ENCODE assay signal across 10 cellular contexts in the genomic region with DNA sequence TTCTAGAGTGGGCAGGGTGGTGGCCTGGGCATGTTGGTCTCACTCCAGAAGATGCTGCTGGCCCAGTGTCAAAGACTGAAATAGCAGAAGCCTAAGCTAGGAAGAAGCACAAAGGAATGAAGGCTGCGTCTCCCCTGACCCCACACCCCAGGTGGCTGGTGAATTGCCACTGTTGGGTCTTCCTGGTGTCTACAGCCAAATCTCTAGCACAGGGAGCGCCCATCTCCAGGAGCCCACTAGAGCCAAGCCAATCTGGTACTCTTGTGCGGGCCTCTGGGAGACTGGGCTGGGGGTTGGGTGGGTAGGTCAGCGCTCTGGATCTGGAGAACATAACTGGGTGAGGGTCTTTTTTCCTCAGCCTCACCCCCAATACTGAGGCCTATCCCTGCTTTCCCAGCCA. TPM values are rescaled to one million over a fixed set of nuclear protein-coding genes. Genes with fewer than 3 reads are reported as not detected.
DNase-seq lines count a peak whose midpoint lies in the region; ATAC-seq and TF ChIP-seq lines count a peak whose summit lies in the region.
"Had no signal": no experiment of that assay in that cellular context is flagged by ENCODE, and none has a peak within 500 bp of the region (broad histone marks: within the 10 kb centered on the region; RNA-seq: fewer than 3 reads in every experiment).

No MANE protein-coding gene starts in this region.

- intact Hi-C loops in CD4-positive, alpha-beta memory T cell (cut with micrococcal nuclease), result no loop called here
- intact Hi-C loops in OCI-LY7 (cut with micrococcal nuclease; ENCODE audit: unreplicated experiment), result no loop called here
- intact Hi-C loops in ovary (cut with DNase I), result loop anchor here in 1 of 4 donors (10.0 kb wide), 1 partner anchor 62 kb away; a partner anchor contains a TSS

- H3K36me3 Mint-ChIP-seq in CD4-positive, alpha-beta memory T cell, result peaks cover 0 to 48% of the 10 kb centered on the region in 2 donors

- H3K9me3 ChIP-seq in CD4-positive, alpha-beta memory T cell (ENCODE audit: control insufficient read depth in 1 of 2, low read length in 2 of 2), result no peaks in the 10 kb centered on the region
- H3K9me3 ChIP-seq in OCI-LY7 (ENCODE audit: low read length) (no peaks in the 10 kb centered on the region), ovary (no peaks in the 10 kb centered on the region)

- H3K4me3 Mint-ChIP-seq in CD4-positive, alpha-beta memory T cell, result peak overlapping the region; percentile 80 to 97 (median 94)

- POLR2A ChIA-PET in CD4-positive, alpha-beta memory T cell (lab: Charles Lee; ENCODE audit: partially characterized antibody), result interaction anchor here (1.6 to 20.5 kb wide), 9 partner anchors 9 to 242 kb away, joined by 4 to 595 read pairs (median 27); a partner anchor contains a TSS
- POLR2A ChIA-PET in OCI-LY7 (lab: Charles Lee), result interaction anchor here (1.1 to 2.7 kb wide), 5 partner anchors 10 to 1173 kb away, joined by 4 to 28 read pairs (median 4); a partner anchor contains a TSS

- BruUV-seq in OCI-LY7 (replicated peaks; lab: Mats Ljungman, UMichigan), result no TSS peak

- no peak for TF ChIP-seq EP300 in ovary (IDR thresholded peaks at IDR 0.05)

- ATAC-seq in GM19395 (IDR thresholded peaks at IDR 0.05; ENCODE audit: unreplicated experiment), result no peak

- TF ChIP-seq CTCF in OCI-LY7 (conservative IDR thresholded peaks at IDR 0.05; ENCODE audit: low read length) (no peak), epithelial cell of esophagus (IDR thresholded peaks at IDR 0.05; ENCODE audit: insufficient read depth, low read depth, low read length, missing control alignments) (no peak), ovary (IDR thresholded peaks at IDR 0.05) (no peak), GM13976 (IDR thresholded peaks at IDR 0.05; ENCODE audit: borderline replicate concordance, control extremely low read depth, extremely low read depth, insufficient read depth, missing control alignments) (no peak)

- H3K4me2 ChIP-seq in OCI-LY7 (ENCODE audit: low read length), result peak overlapping the region; percentile 71

- CTCF ChIA-PET in CD4-positive, alpha-beta memory T cell (lab: Charles Lee; ENCODE audit: partially characterized antibody), result interaction anchor here (1.0 to 3.4 kb wide), 8 partner anchors 8 to 81 kb away, joined by 3 to 17 read pairs (median 4); a partner anchor contains a TSS
- CTCF ChIA-PET in OCI-LY7 (lab: Charles Lee; ENCODE audit: unreplicated experiment), result interaction anchor here (0.6 kb wide), 1 partner anchor 132 kb away, joined by 3 read pairs; no protein-coding TSS in a partner anchor

- in situ Hi-C loops in GM13976 (cut with MboI; ENCODE audit: low sequenced_read_pairs, unreplicated experiment), result no loop called here

- H3K27ac Mint-ChIP-seq in CD4-positive, alpha-beta memory T cell, result peak overlapping the region in 6 of 7 donors; percentile 78 to 94 (median 87)

- peaks cover 0 to 1% (median 0%) of the 10 kb centered on the region in 8 donors for H3K9me3 Mint-ChIP-seq in CD4-positive, alpha-beta memory T cell

- H3K79me2 ChIP-seq in OCI-LY7 (ENCODE audit: insufficient read depth, low read depth, low read length), result peaks cover 12% of the 10 kb centered on the region; the same call in 1 of the 2 replicates

- H3K27ac ChIP-seq in CD4-positive, alpha-beta memory T cell (ENCODE audit: low read depth, low read length), result peak overlapping the region; percentile 82
- H3K27ac ChIP-seq in OCI-LY7 (ENCODE audit: low read depth, low read length, poor library complexity, severe bottlenecking) (no peak overlapping the region), ovary (peak overlapping the region in 1 of 2 donors; percentile 34)

- no peaks in the 10 kb centered on the region for H3K9me2 ChIP-seq in OCI-LY7 (ENCODE audit: insufficient read depth, low read length)

- no peaks in the 10 kb centered on the region for H3K27me3 Mint-ChIP-seq in CD4-positive, alpha-beta memory T cell

- no peaks in the 10 kb centered on the region for H4K20me1 ChIP-seq in OCI-LY7 (ENCODE audit: insufficient read depth, low read length)

- peak in 1 of 5 donors; percentile 33 for DNase-seq in CD4-positive, alpha-beta memory T cell
- DNase-seq in OCI-LY7 (ENCODE audit: low spot score) (no peak), epithelial cell of esophagus (ENCODE audit: low read depth) (no peak), ovary (peak in 1 of 5 donors; percentile 28), NCI-H2029 (lab: John Stamatoyannopoulos, UW) (no peak), GM13976 (ENCODE audit: low spot score) (no peak), NCI-H1436 treated with DMSO at 0.1 percent for 48 hours (lab: John Stamatoyannopoulos, UW) (no peak)
- DNase-seq: erythroblast, NCI-H82 had no signal

- TF ChIP-seq POLR2A in ovary (IDR thresholded peaks at IDR 0.05), result no peak

- H3K27me3 ChIP-seq in CD4-positive, alpha-beta memory T cell (ENCODE audit: insufficient read depth, low read length), result no peaks in the 10 kb centered on the region
- H3K27me3 ChIP-seq in ovary, result no peaks in the 10 kb centered on the region

- no peak overlapping the region for H2AFZ ChIP-seq in OCI-LY7 (ENCODE audit: low read length)

- peak overlapping the region; percentile 73 to 91 for H3K4me3 ChIP-seq in CD4-positive, alpha-beta memory T cell (ENCODE audit: low read length in 2 of 2)
- H3K4me3 ChIP-seq in OCI-LY7 (ENCODE audit: low read depth, low read length, poor library complexity, severe bottlenecking) (peak overlapping the region; percentile 88), epithelial cell of esophagus (ENCODE audit: low read length) (peak overlapping the region; percentile 78), ovary (peak overlapping the region; percentile 84)

- 58 to 65% (median 65%) methylated on average over 4 of the region's 4 CpGs for WGBS in ovary, 3 donors

- H3K36me3 ChIP-seq in CD4-positive, alpha-beta memory T cell (ENCODE audit: insufficient read depth, low read length), result peaks cover 35% of the 10 kb centered on the region
- peaks cover 48% of the 10 kb centered on the region for H3K36me3 ChIP-seq in OCI-LY7 (ENCODE audit: insufficient read depth, low read length)
- H3K36me3 ChIP-seq in ovary, result no peaks in the 10 kb centered on the region

- H3K4me1 Mint-ChIP-seq in CD4-positive, alpha-beta memory T cell, result peaks cover 14 to 37% (median 23%) of the 10 kb centered on the region in 4 donors

- H3K4me1 ChIP-seq in CD4-positive, alpha-beta memory T cell (ENCODE audit: insufficient read depth, low read length), result peaks cover 24% of the 10 kb centered on the region
- H3K4me1 ChIP-seq in OCI-LY7 (ENCODE audit: insufficient read depth, low read length, poor library complexity, severe bottlenecking) (peaks cover 14% of the 10 kb centered on the region), ovary (ENCODE audit: insufficient read depth) (peaks cover 9% of the 10 kb centered on the region)

RNA-seq across cellular contexts. Expression of a gene that starts 0.9 kb away (rescaled TPM):
- 10 to 100 TPM; 25.3 to 30.0 TPM for total RNA-seq in CD4-positive, alpha-beta memory T cell
- polyA plus RNA-seq in CD4-positive, alpha-beta memory T cell, result 10 to 100 TPM; 45.1 to 45.9 TPM
- total RNA-seq in OCI-LY7 (2014; rRNA removed; shearing (Covaris generic)), result 24.5 and 26.9 TPM in 2 replicates
- total RNA-seq in OCI-LY7 (2022) (20.2 and 20.4 TPM in 2 replicates), ovary (10 to 100 TPM; 19.4 to 26.4 (median 21.3) TPM)
- polyA plus RNA-seq in ovary, result 10 to 100 TPM; 21.0 to 24.0 TPM

RNA-seq across cellular contexts. Expression of a gene that starts 4.6 kb away (rescaled TPM):
- total RNA-seq in CD4-positive, alpha-beta memory T cell, result 1 to 10 TPM; 3.7 to 4.0 TPM
- polyA plus RNA-seq in CD4-positive, alpha-beta memory T cell, result 10 to 100 TPM; 10.3 to 12.3 TPM
- total RNA-seq in OCI-LY7 (2014; rRNA removed; shearing (Covaris generic)), result 15.3 and 19.7 TPM in 2 replicates
- 7.6 and 7.7 TPM in 2 replicates for total RNA-seq in OCI-LY7 (2022)
- 10 to 100 TPM; 29.0 to 81.6 (median 41.2) TPM for total RNA-seq in ovary
- polyA plus RNA-seq in ovary, result 10 to 100 TPM; 10.9 to 56.3 TPM

RNA-seq across cellular contexts. Expression of a gene that starts 13.5 kb away (rescaled TPM):
- total RNA-seq in CD4-positive, alpha-beta memory T cell, result 10 to 100 TPM; 81.9 to 86.9 TPM
- 10 to 100 TPM; 37.5 to 62.3 TPM for polyA plus RNA-seq in CD4-positive, alpha-beta memory T cell
- 35.8 and 36.0 TPM in 2 replicates for total RNA-seq in OCI-LY7 (2014; rRNA removed; shearing (Covaris generic))
- total RNA-seq in OCI-LY7 (2022) (33.0 and 33.9 TPM in 2 replicates), ovary (10 to 100 TPM; 16.2 to 32.6 (median 25.5) TPM)
- 10 to 100 TPM; 12.5 to 27.4 TPM for polyA plus RNA-seq in ovary

RNA-seq across cellular contexts. Expression of a gene that starts 18.4 kb away (rescaled TPM):
- total RNA-seq in CD4-positive, alpha-beta memory T cell, result 1 to 10 TPM; 3.7 to 4.2 TPM
- not detected for polyA plus RNA-seq in CD4-positive, alpha-beta memory T cell
- 1.7 and 1.8 TPM in 2 replicates for total RNA-seq in OCI-LY7 (2014; rRNA removed; shearing (Covaris generic))
- total RNA-seq in OCI-LY7 (2022), result 2.8 and 3.0 TPM in 2 replicates
- 10 to 100 TPM in 2 of 7 donors, 1 to 10 TPM in 5; 1.0 to 75.1 (median 3.4) TPM for total RNA-seq in ovary
- under 1 TPM; 0.50 to 0.81 TPM for polyA plus RNA-seq in ovary

RNA-seq across cellular contexts. Expression of a gene that starts 23.4 kb away (rescaled TPM):
- 10 to 100 TPM; 50.0 to 53.0 TPM for total RNA-seq in CD4-positive, alpha-beta memory T cell
- 10 to 100 TPM; 39.6 to 41.9 TPM for polyA plus RNA-seq in CD4-positive, alpha-beta memory T cell
- total RNA-seq in OCI-LY7 (2014; rRNA removed; shearing (Covaris generic)), result 38.6 and 52.5 TPM in 2 replicates
- total RNA-seq in OCI-LY7 (2022), result 27.9 and 36.0 TPM in 2 replicates
- 10 to 100 TPM; 19.4 to 26.3 (median 22.4) TPM for total RNA-seq in ovary
- 10 to 100 TPM; 21.8 to 21.9 TPM for polyA plus RNA-seq in ovary
